In the genomic region with DNA sequence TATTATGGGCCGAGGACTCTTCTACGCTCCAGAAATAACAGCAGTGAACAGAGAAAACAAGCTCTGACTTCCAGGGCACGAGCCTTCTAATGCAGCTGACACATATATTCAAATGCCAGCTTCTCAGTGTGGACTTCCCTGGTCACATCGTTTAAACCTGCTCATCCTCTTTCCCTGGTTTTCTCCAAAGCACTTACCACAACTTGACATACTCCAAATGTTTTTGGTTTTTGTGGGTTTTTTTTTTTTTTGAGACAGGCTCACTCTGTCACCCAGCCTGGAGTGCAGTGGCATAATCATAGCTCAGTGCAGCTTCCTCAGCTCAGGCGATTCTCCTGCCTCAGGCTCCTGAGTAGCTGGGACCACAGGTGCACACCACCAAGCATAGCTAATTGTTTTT, we compare ENCODE assay signal across 17 cellular contexts.
DNase-seq lines count a peak whose midpoint lies in the region; ATAC-seq and TF ChIP-seq lines count a peak whose summit lies in the region.
"Had no signal": no experiment of that assay in that cellular context is flagged by ENCODE, and none has a peak within 500 bp of the region (broad histone marks: within the 10 kb centered on the region; RNA-seq: fewer than 3 reads in every experiment).

No MANE protein-coding gene starts in this region.

- no peaks in the 10 kb centered on the region for H3K9me3 Mint-ChIP-seq in activated CD4-positive, alpha-beta T cell treated with anti-CD3 and anti-CD28 coated beads for 36 hours (ENCODE audit: low read depth)
- H3K9me3 Mint-ChIP-seq: activated naive CD4-positive, alpha-beta T cell treated with anti-CD3 and anti-CD28 coated beads for 36 hours had no signal

- no peaks in the 10 kb centered on the region for H3K36me3 ChIP-seq in cardiac muscle cell
- H3K36me3 ChIP-seq in thyroid gland = no peaks in the 10 kb centered on the region

- POLR2A ChIA-PET in RWPE1 (lab: Yijun Ruan, JAX; ENCODE audit: low non-redundant PET) = no interaction called here
- POLR2A ChIA-PET in activated CD4-positive, alpha-beta T cell treated with anti-CD3 and anti-CD28 coated beads for 36 hours (lab: Charles Lee) = no interaction called here

- DNase-seq in cardiac muscle cell (ENCODE audit: low read depth in 1 of 2, low spot score in 1 of 2) = no peak
- no peak for DNase-seq in left ventricle myocardium superior
- no peak for DNase-seq in RWPE1 (ENCODE audit: low spot score)
- DNase-seq in right cardiac atrium = no peak
- DNase-seq in thyroid gland = no peak
- no peak for DNase-seq in epidermal melanocyte (ENCODE audit: insufficient read length, low spot score)
- no peak for DNase-seq in NCI-H748 treated with DMSO at 0.1 percent for 48 hours (lab: John Stamatoyannopoulos, UW)
- DNase-seq in activated CD4-positive, alpha-beta T cell treated with anti-CD3 and anti-CD28 coated beads for 36 hours = no peak
- DNase-seq: 8988T; activated CD8-positive, alpha-beta memory T cell treated with anti-CD3 and anti-CD28 coated beads, Interleukin-2, amount 50 U/mL, for 48 hours; activated naive CD4-positive, alpha-beta T cell treated with anti-CD3 and anti-CD28 coated beads for 36 hours; H7; NCI-H1436 treated with DMSO at 0.1 percent for 48 hours; NCI-H446; OCI-M1 had no signal

- 75% methylated on average over 5 of the region's 5 CpGs for WGBS in right cardiac atrium
- WGBS in thyroid gland, 2 donors = 66 to 69% methylated on average over 5 of the region's 5 CpGs

- peak overlapping the region; percentile 94 for H3K27ac ChIP-seq in cardiac muscle cell
- H3K27ac ChIP-seq in RWPE1 = peak overlapping the region; percentile 84; the same call in 1 of the 2 replicates
- peak overlapping the region; percentile 96 for H3K27ac ChIP-seq in right cardiac atrium (ENCODE audit: low read length)
- H3K27ac ChIP-seq in thyroid gland = peak overlapping the region in 2 of 3 donors; percentile 83 to 92

- H3K9me3 ChIP-seq in cardiac muscle cell (ENCODE audit: low read depth) = no peaks in the 10 kb centered on the region
- no peaks in the 10 kb centered on the region for H3K9me3 ChIP-seq in right cardiac atrium (ENCODE audit: control insufficient read depth, low read length)
- H3K9me3 ChIP-seq in thyroid gland = no peaks in the 10 kb centered on the region

- intact Hi-C loops in left ventricle myocardium superior (cut with micrococcal nuclease) (no loop called here), right cardiac atrium (cut with DNase I) (loop anchor here in 1 of 4 donors (5.0 to 10.0 kb wide), 2 partner anchors 83 to 156 kb away; a partner anchor contains a TSS), thyroid gland (cut with DNase I) (no loop called here)
- intact Hi-C loops in activated CD4-positive, alpha-beta T cell treated with anti-CD3 and anti-CD28 coated beads for 36 hours (cut with DNase I, micrococcal nuclease) = no loop called here

- H3K27me3 Mint-ChIP-seq in activated CD4-positive, alpha-beta T cell treated with anti-CD3 and anti-CD28 coated beads for 36 hours = no peaks in the 10 kb centered on the region

- H3K27me3 ChIP-seq in cardiac muscle cell = no peaks in the 10 kb centered on the region
- H3K27me3 ChIP-seq in right cardiac atrium (ENCODE audit: control insufficient read depth, insufficient read depth) = no peaks in the 10 kb centered on the region
- H3K27me3 ChIP-seq in thyroid gland = no peaks in the 10 kb centered on the region

- CTCF ChIA-PET in RWPE1 (lab: Yijun Ruan, JAX) = no interaction called here
- CTCF ChIA-PET in activated CD4-positive, alpha-beta T cell treated with anti-CD3 and anti-CD28 coated beads for 36 hours (lab: Charles Lee) = no interaction called here

- peaks cover 12% of the 10 kb centered on the region for H3K4me1 Mint-ChIP-seq in activated CD4-positive, alpha-beta T cell treated with anti-CD3 and anti-CD28 coated beads for 36 hours

- ATAC-seq in left ventricle myocardium superior (no peak), right cardiac atrium (no peak)
- no peak for ATAC-seq in activated CD4-positive, alpha-beta T cell treated with anti-CD3 and anti-CD28 coated beads for 36 hours
- ATAC-seq: activated CD4-positive, CD25-positive, alpha-beta regulatory T cell treated with anti-CD3 and anti-CD28 coated beads, Interleukin-2, amount 50 U/mL, for 24 hours; K562 had no signal

- no peak overlapping the region for H3K27ac Mint-ChIP-seq in activated CD4-positive, alpha-beta T cell treated with anti-CD3 and anti-CD28 coated beads for 36 hours
- H3K27ac Mint-ChIP-seq: activated naive CD4-positive, alpha-beta T cell treated with anti-CD3 and anti-CD28 coated beads for 36 hours had no signal

- no peaks in the 10 kb centered on the region for H3K36me3 Mint-ChIP-seq in activated CD4-positive, alpha-beta T cell treated with anti-CD3 and anti-CD28 coated beads for 36 hours (ENCODE audit: low read depth)

- H3K4me1 ChIP-seq in cardiac muscle cell (ENCODE audit: low read depth) = peaks cover 87% of the 10 kb centered on the region
- peaks cover 32% of the 10 kb centered on the region for H3K4me1 ChIP-seq in right cardiac atrium (ENCODE audit: control insufficient read depth, insufficient read depth, low read length)
- H3K4me1 ChIP-seq in thyroid gland = peaks cover 49 to 56% of the 10 kb centered on the region in 2 donors

- TF ChIP-seq POLR2A in thyroid gland (IDR thresholded peaks at IDR 0.05) = no peak

- no peak overlapping the region for H3K4me3 Mint-ChIP-seq in activated CD4-positive, alpha-beta T cell treated with anti-CD3 and anti-CD28 coated beads for 36 hours
- H3K4me3 Mint-ChIP-seq: activated naive CD4-positive, alpha-beta T cell treated with anti-CD3 and anti-CD28 coated beads for 36 hours had no signal

- no peak for TF ChIP-seq CTCF in cardiac muscle cell (IDR thresholded peaks at IDR 0.05; ENCODE audit: low read depth, low read length)
- TF ChIP-seq CTCF in RWPE1 (conservative IDR thresholded peaks at IDR 0.05; ENCODE audit: low read depth) = no peak
- TF ChIP-seq CTCF in thyroid gland (IDR thresholded peaks at IDR 0.05) = no peak

- no peak overlapping the region for H3K4me3 ChIP-seq in cardiac muscle cell
- H3K4me3 ChIP-seq in right cardiac atrium (ENCODE audit: low read length) = no peak overlapping the region
- no peak overlapping the region for H3K4me3 ChIP-seq in thyroid gland (replicated peaks in 1 of 3)
- H3K4me3 ChIP-seq: K562 had no signal
